In the genomic region with DNA sequence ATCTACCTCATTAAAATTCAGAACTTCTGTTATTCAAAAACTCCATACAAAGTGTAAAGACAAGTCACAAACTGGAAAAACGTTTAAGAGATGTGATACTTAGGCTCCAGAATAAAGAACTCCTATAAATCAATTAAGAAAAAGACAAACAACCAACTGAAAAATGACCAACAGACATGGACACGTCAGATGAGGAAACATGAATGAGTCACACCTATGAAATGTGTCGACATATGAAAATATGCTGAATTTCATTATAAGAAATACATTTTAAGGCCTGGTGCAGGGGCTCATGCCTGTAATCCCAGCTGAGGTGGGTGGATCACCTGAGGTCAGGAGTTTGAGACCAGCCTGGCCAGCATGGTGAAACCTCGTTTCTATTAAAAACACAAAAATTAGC, we compare ENCODE assay signal across 28 cellular contexts.
DNase-seq lines count a peak whose midpoint lies in the region; ATAC-seq, FAIRE-seq and TF ChIP-seq lines count a peak whose summit lies in the region.
"Had no signal": no experiment of that assay in that cellular context is flagged by ENCODE, and none has a peak within 500 bp of the region (broad histone marks: within the 10 kb centered on the region; RNA-seq: fewer than 3 reads in every experiment).

No MANE protein-coding gene starts in this region.

- H3K4me2 ChIP-seq in astrocyte (ENCODE audit: low read length), result no peak overlapping the region
- H3K4me2 ChIP-seq: KMS-11, neural progenitor cell, PC-9 had no signal

- H3K4me3 ChIP-seq in astrocyte (ENCODE audit: insufficient read depth, low read depth, low read length) (no peak overlapping the region), fibroblast of pulmonary artery (replicated peaks; ENCODE audit: low read depth, low read length) (no peak overlapping the region)
- H3K4me3 ChIP-seq: body of pancreas, coronary artery, left lung, mucosa of descending colon, neural progenitor cell, PC-9, SK-N-MC, suprapubic skin, vagina had no signal

- no peaks in the 10 kb centered on the region for H3K36me3 Mint-ChIP-seq in astrocyte (ENCODE audit: low read depth, unreplicated experiment)
- H3K36me3 Mint-ChIP-seq: activated naive CD4-positive, alpha-beta T cell treated with anti-CD3 and anti-CD28 coated beads, Interleukin-2, amount 50 U/mL, for 24 hours; CD14-positive monocyte; neural progenitor cell had no signal

- H3K4me3 Mint-ChIP-seq in astrocyte (ENCODE audit: unreplicated experiment), result no peak overlapping the region
- H3K4me3 Mint-ChIP-seq: activated B cell treated with CpG ODN at 0.5 μM for 24 hours; activated CD4-positive, alpha-beta memory T cell treated with anti-CD3 and anti-CD28 coated beads, Interleukin-2, amount 10 ng/mL, durations not matched to agents 7 days and 5 days; activated naive CD4-positive, alpha-beta T cell treated with anti-CD3 and anti-CD28 coated beads, Interleukin-2, amount 50 U/mL, for 24 hours; activated T-cell treated with anti-CD3 and anti-CD28 coated beads, Interleukin-2, amount 50 U/mL, for 24 hours; CD14-positive monocyte; HFFc6; neural progenitor cell; T-helper 2 cell treated with Interferon-gamma antibody and Interleukin-4, amounts not matched to agents 5 μg/mL and 100 μg/mL, for 36 hours had no signal

- peak; percentile 55 for DNase-seq in EL
- peak; percentile 62 for DNase-seq in MV-4-11 (lab: John Stamatoyannopoulos, UW)
- peak; percentile 6 for DNase-seq in astrocyte (ENCODE audit: low read depth)
- peak; percentile 13 for DNase-seq in fibroblast of pulmonary artery (ENCODE audit: low read depth)
- no peak for DNase-seq in NCI-H1436 (lab: John Stamatoyannopoulos, UW)
- DNase-seq in NCI-H526 (lab: John Stamatoyannopoulos, UW), result no peak
- DNase-seq in NCI-H1417 treated with DMSO at 0.1 percent for 48 hours (lab: John Stamatoyannopoulos, UW), result no peak
- DNase-seq: activated B cell treated with CpG ODN at 0.5 μM for 24 hours; activated CD4-positive, alpha-beta memory T cell treated with anti-CD3 and anti-CD28 coated beads, Interleukin-2, amount 10 ng/mL, durations not matched to agents 7 days and 5 days; activated T-cell treated with anti-CD3 and anti-CD28 coated beads, Interleukin-2, amount 50 U/mL, for 24 hours; body of pancreas; HFFc6; left lung; mucosa of descending colon; NCI-H1436 treated with DMSO at 0.1 percent for 48 hours; NCI-H2171 had no signal

- H3K4me1 Mint-ChIP-seq in astrocyte (ENCODE audit: low read depth, unreplicated experiment), result peaks cover 17% of the 10 kb centered on the region

- H3K4me1 ChIP-seq in astrocyte (ENCODE audit: insufficient read depth, low read length), result peaks cover 14% of the 10 kb centered on the region
- H3K4me1 ChIP-seq: body of pancreas, left lung, neural progenitor cell, suprapubic skin, vagina had no signal

- no peak for FAIRE-seq in astrocyte (lab: Jason Lieb, UNC)
- FAIRE-seq: GM18507 had no signal

- no peak overlapping the region for H3K9ac ChIP-seq in astrocyte (ENCODE audit: low read length)
- H3K9ac ChIP-seq: KMS-11, neural progenitor cell had no signal

- H3K27ac Mint-ChIP-seq in astrocyte (ENCODE audit: unreplicated experiment), result no peak overlapping the region
- H3K27ac Mint-ChIP-seq: activated B cell treated with CpG ODN at 0.5 μM for 24 hours; activated CD4-positive, alpha-beta memory T cell treated with anti-CD3 and anti-CD28 coated beads, Interleukin-2, amount 10 ng/mL, durations not matched to agents 7 days and 5 days; activated naive CD4-positive, alpha-beta T cell treated with anti-CD3 and anti-CD28 coated beads, Interleukin-2, amount 50 U/mL, for 24 hours; activated T-cell treated with anti-CD3 and anti-CD28 coated beads, Interleukin-2, amount 50 U/mL, for 24 hours; CD14-positive monocyte; HFFc6; neural progenitor cell; T-helper 2 cell treated with Interferon-gamma antibody and Interleukin-4, amounts not matched to agents 5 μg/mL and 100 μg/mL, for 36 hours had no signal

- no peak overlapping the region for H2AFZ ChIP-seq in astrocyte (ENCODE audit: low read depth, low read length)
- H2AFZ ChIP-seq: neural progenitor cell, PC-9 had no signal

- TF ChIP-seq CTCF in astrocyte (IDR thresholded peaks at IDR 0.05; ENCODE audit: insufficient read depth, low read depth, low read length), result no peak
- TF ChIP-seq CTCF in fibroblast of pulmonary artery (IDR thresholded peaks at IDR 0.05; ENCODE audit: low read length, missing control alignments), result no peak

- no peaks in the 10 kb centered on the region for H4K20me1 ChIP-seq in astrocyte (ENCODE audit: insufficient read depth, low read length)

- no peak overlapping the region for H3K27ac ChIP-seq in astrocyte (ENCODE audit: low read depth, low read length)
- H3K27ac ChIP-seq: body of pancreas, coronary artery, KMS-11, left lung, neural progenitor cell, PC-9, SK-N-MC, suprapubic skin, vagina had no signal

- no peaks in the 10 kb centered on the region for H3K27me3 ChIP-seq in astrocyte (ENCODE audit: insufficient read depth, low read length)
- H3K27me3 ChIP-seq: body of pancreas, vagina had no signal

- H3K9me3 Mint-ChIP-seq in astrocyte (ENCODE audit: unreplicated experiment), result no peaks in the 10 kb centered on the region
- H3K9me3 Mint-ChIP-seq: activated B cell treated with CpG ODN at 0.5 μM for 24 hours; activated CD4-positive, alpha-beta memory T cell treated with anti-CD3 and anti-CD28 coated beads, Interleukin-2, amount 10 ng/mL, durations not matched to agents 7 days and 5 days; activated naive CD4-positive, alpha-beta T cell treated with anti-CD3 and anti-CD28 coated beads, Interleukin-2, amount 50 U/mL, for 24 hours; activated T-cell treated with anti-CD3 and anti-CD28 coated beads, Interleukin-2, amount 50 U/mL, for 24 hours; CD14-positive monocyte; HFFc6; neural progenitor cell; T-helper 2 cell treated with Interferon-gamma antibody and Interleukin-4, amounts not matched to agents 5 μg/mL and 100 μg/mL, for 36 hours had no signal

- H3K36me3 ChIP-seq in astrocyte (ENCODE audit: insufficient read depth, low read length), result no peaks in the 10 kb centered on the region
- H3K36me3 ChIP-seq: left lung, neural progenitor cell, suprapubic skin, vagina had no signal

- H3K27me3 Mint-ChIP-seq in astrocyte (ENCODE audit: low read depth, unreplicated experiment), result no peaks in the 10 kb centered on the region
- H3K27me3 Mint-ChIP-seq: activated CD4-positive, alpha-beta memory T cell treated with anti-CD3 and anti-CD28 coated beads, Interleukin-2, amount 10 ng/mL, durations not matched to agents 7 days and 5 days; activated naive CD4-positive, alpha-beta T cell treated with anti-CD3 and anti-CD28 coated beads, Interleukin-2, amount 50 U/mL, for 24 hours; activated T-cell treated with anti-CD3 and anti-CD28 coated beads, Interleukin-2, amount 50 U/mL, for 24 hours had no signal

- no peak for ATAC-seq in GM21737 (IDR thresholded peaks at IDR 0.05; ENCODE audit: unreplicated experiment)
- ATAC-seq: body of pancreas, left lung, mucosa of descending colon had no signal

- no peaks in the 10 kb centered on the region for H3K79me2 ChIP-seq in astrocyte (ENCODE audit: insufficient read depth, low read length)

- H3K9me3 ChIP-seq in astrocyte (ENCODE audit: insufficient read depth, low read depth, low read length), result no peaks in the 10 kb centered on the region
- H3K9me3 ChIP-seq: body of pancreas, left lung, mucosa of descending colon, suprapubic skin, vagina had no signal

Comparison
In these comparisons a context has a peak if more than half of its experiments do, and no peak if none do; other contexts are left out.
1. DNase-seq: peak in EL (single experiment), MV-4-11 (single experiment), astrocyte (single experiment) and fibroblast of pulmonary artery (single experiment); none in NCI-H1436 (single experiment), NCI-H526 (0 of 2) and NCI-H1417 treated with DMSO at 0.1 percent for 48 hours (single experiment).